ENCODE assay signal across 15 cellular contexts in the genomic region with DNA sequence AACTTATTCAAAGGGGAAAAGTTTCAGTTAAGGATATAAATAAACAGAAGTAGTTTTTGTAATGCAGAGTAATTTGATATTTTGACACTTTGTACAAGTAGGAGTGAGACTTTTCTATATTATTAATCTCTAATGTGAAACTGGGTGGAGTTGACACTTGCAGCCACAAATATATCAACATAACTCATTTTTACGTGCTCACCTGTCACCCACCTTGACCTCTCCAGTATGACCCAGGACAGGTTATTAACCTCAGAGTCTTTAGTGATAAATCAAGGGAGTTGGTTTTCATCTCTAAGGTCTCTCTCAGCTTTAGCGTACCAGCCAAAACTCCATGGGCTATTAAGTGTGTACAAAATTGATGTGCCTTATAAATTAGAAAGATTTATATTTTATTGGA. TPM values are rescaled to one million over a fixed set of nuclear protein-coding genes. Genes with fewer than 3 reads are reported as not detected.
DNase-seq lines count a peak whose midpoint lies in the region; ATAC-seq and TF ChIP-seq lines count a peak whose summit lies in the region.
"Had no signal": no experiment of that assay in that cellular context is flagged by ENCODE, and none has a peak within 500 bp of the region (broad histone marks: within the 10 kb centered on the region; RNA-seq: fewer than 3 reads in every experiment).

No MANE protein-coding gene starts in this region.

- intact Hi-C loops in lower lobe of right lung (cut with DNase I): no loop called here

- TF ChIP-seq CTCF in HEK293 (tag by site-specific recombination; IDR thresholded peaks at IDR 0.05) (no peak), KMS-11 (conservative IDR thresholded peaks at IDR 0.05; ENCODE audit: low read depth, low read length) (no peak), mesothelial cell of epicardium (IDR thresholded peaks at IDR 0.05; ENCODE audit: unreplicated experiment) (no peak), lower lobe of right lung (IDR thresholded peaks at IDR 0.05) (no peak)

- no peak overlapping the region for H3K27ac ChIP-seq in HEK293 (ENCODE audit: extremely low read depth, low read depth, low read length)
- no peak overlapping the region for H3K27ac ChIP-seq in KMS-11
- no peak overlapping the region for H3K27ac ChIP-seq in lower lobe of right lung

- H3K27ac Mint-ChIP-seq in T-helper 17 cell (peak overlapping the region; percentile 37), mesothelial cell of epicardium (no peak overlapping the region)
- H3K27ac Mint-ChIP-seq: GM23338, H9 had no signal

- H3K36me3 Mint-ChIP-seq in T-helper 17 cell (ENCODE audit: low read depth) (peaks cover 5% of the 10 kb centered on the region), mesothelial cell of epicardium (peaks cover 5% of the 10 kb centered on the region)
- H3K36me3 Mint-ChIP-seq: CD4-positive, alpha-beta memory T cell had no signal

- no peak overlapping the region for H3K4me3 Mint-ChIP-seq in T-helper 17 cell
- H3K4me3 Mint-ChIP-seq in mesothelial cell of epicardium: no peak overlapping the region
- H3K4me3 Mint-ChIP-seq: CD4-positive, alpha-beta memory T cell; GM23338; H9 had no signal

- H3K27me3 ChIP-seq in KMS-11 (ENCODE audit: insufficient read depth, low read depth): no peaks in the 10 kb centered on the region
- no peaks in the 10 kb centered on the region for H3K27me3 ChIP-seq in lower lobe of right lung (ENCODE audit: low read depth)

- H3K36me3 ChIP-seq in HEK293 (ENCODE audit: control insufficient read depth in 2 of 2, insufficient read depth in 1 of 2, low read length in 2 of 2) (no peaks in the 10 kb centered on the region), KMS-11 (ENCODE audit: insufficient read depth) (no peaks in the 10 kb centered on the region), lower lobe of right lung (no peaks in the 10 kb centered on the region)

- no peak overlapping the region for H3K4me3 ChIP-seq in HEK293 (ENCODE audit: low read depth, low read length)
- no peak overlapping the region for H3K4me3 ChIP-seq in KMS-11 (IDR thresholded peaks at IDR 0.05; ENCODE audit: insufficient read depth, low read depth, low read length)
- H3K4me3 ChIP-seq in lower lobe of right lung: no peak overlapping the region
- H3K4me3 ChIP-seq: GM23338 had no signal

- H3K9me3 Mint-ChIP-seq in mesothelial cell of epicardium: peaks cover 7% of the 10 kb centered on the region

- H3K4me1 Mint-ChIP-seq in T-helper 17 cell (peaks cover 13% of the 10 kb centered on the region), mesothelial cell of epicardium (peaks cover 3% of the 10 kb centered on the region)
- H3K4me1 Mint-ChIP-seq: GM23338, H9 had no signal

- ATAC-seq in T-helper 17 cell: no peak
- ATAC-seq in HG03457 (IDR thresholded peaks at IDR 0.05; ENCODE audit: unreplicated experiment): no peak
- no peak for ATAC-seq in lower lobe of right lung
- ATAC-seq: GM23338, HCT116 had no signal

- H2AFZ ChIP-seq in KMS-11 (ENCODE audit: low read depth): no peak overlapping the region
- H2AFZ ChIP-seq: GM23338 had no signal

- POLR2A ChIA-PET in HEK293 (lab: Yijun Ruan, JAX): no interaction called here

- no peaks in the 10 kb centered on the region for H3K79me2 ChIP-seq in KMS-11 (ENCODE audit: insufficient read depth, low read depth)

- H3K4me2 ChIP-seq in KMS-11: peak overlapping the region; percentile 1; the same call in 1 of the 2 replicates
- H3K4me2 ChIP-seq: GM23338 had no signal

- no peak overlapping the region for H3K9ac ChIP-seq in KMS-11

- no peaks in the 10 kb centered on the region for H4K20me1 ChIP-seq in KMS-11 (ENCODE audit: insufficient read depth)

- H3K9me3 ChIP-seq in HEK293 (ENCODE audit: control insufficient read depth, insufficient read depth, low read depth, low read length) (no peaks in the 10 kb centered on the region), T-helper 17 cell (ENCODE audit: control insufficient read depth, low read length, poor library complexity, severe bottlenecking) (no peaks in the 10 kb centered on the region), lower lobe of right lung (no peaks in the 10 kb centered on the region)

- H3K4me1 ChIP-seq in HEK293 (ENCODE audit: control insufficient read depth, insufficient read depth, low read length): peaks cover 8% of the 10 kb centered on the region
- H3K4me1 ChIP-seq in KMS-11 (ENCODE audit: low read depth, poor library complexity, severe bottlenecking): peaks cover 16% of the 10 kb centered on the region
- peaks cover 14% of the 10 kb centered on the region for H3K4me1 ChIP-seq in lower lobe of right lung

- CTCF ChIA-PET in HEK293 (lab: Yijun Ruan, JAX): interaction anchor here (0.6 kb wide), 1 partner anchor 766 kb away, joined by 3 read pairs; no protein-coding TSS in a partner anchor

- H3K27me3 Mint-ChIP-seq in T-helper 17 cell (no peaks in the 10 kb centered on the region), mesothelial cell of epicardium (ENCODE audit: low read depth) (peaks cover 17% of the 10 kb centered on the region)
- H3K27me3 Mint-ChIP-seq: CD4-positive, alpha-beta memory T cell had no signal

- DNase-seq in T-helper 17 cell: no peak
- DNase-seq in mesothelial cell of epicardium (ENCODE audit: low spot score in 2 of 2, unreplicated experiment in 2 of 2): no peak
- no peak for DNase-seq in lower lobe of right lung
- DNase-seq: C1 segment of cervical spinal cord; Calu3; CD4-positive, alpha-beta memory T cell; COR-L47; DMS153; DND-41; H9 had no signal

TF ChIP-seq in HEK293, 187 proteins besides CTCF, POLR2A, EP300 and RAD21:
- TF ChIP-seq PRDM6 (tag by site-specific recombination; IDR thresholded peaks at IDR 0.05) (peak; percentile 25; the same call in 1 of the 2 replicates), ZNF776 (tag by site-specific recombination; IDR thresholded peaks at IDR 0.05; ENCODE audit: borderline replicate concordance) (no peak)

RNA-seq across cellular contexts. Expression of gene CRYBG3, which starts 7.4 kb away (rescaled TPM):
- total RNA-seq in T-helper 17 cell (1 to 10 TPM; 6.4 to 6.5 TPM), mesothelial cell of epicardium (5.7 to 6.8 TPM (median 5.8 TPM) in 3 replicates), lower lobe of right lung (30.1 TPM)
